In the genomic region with DNA sequence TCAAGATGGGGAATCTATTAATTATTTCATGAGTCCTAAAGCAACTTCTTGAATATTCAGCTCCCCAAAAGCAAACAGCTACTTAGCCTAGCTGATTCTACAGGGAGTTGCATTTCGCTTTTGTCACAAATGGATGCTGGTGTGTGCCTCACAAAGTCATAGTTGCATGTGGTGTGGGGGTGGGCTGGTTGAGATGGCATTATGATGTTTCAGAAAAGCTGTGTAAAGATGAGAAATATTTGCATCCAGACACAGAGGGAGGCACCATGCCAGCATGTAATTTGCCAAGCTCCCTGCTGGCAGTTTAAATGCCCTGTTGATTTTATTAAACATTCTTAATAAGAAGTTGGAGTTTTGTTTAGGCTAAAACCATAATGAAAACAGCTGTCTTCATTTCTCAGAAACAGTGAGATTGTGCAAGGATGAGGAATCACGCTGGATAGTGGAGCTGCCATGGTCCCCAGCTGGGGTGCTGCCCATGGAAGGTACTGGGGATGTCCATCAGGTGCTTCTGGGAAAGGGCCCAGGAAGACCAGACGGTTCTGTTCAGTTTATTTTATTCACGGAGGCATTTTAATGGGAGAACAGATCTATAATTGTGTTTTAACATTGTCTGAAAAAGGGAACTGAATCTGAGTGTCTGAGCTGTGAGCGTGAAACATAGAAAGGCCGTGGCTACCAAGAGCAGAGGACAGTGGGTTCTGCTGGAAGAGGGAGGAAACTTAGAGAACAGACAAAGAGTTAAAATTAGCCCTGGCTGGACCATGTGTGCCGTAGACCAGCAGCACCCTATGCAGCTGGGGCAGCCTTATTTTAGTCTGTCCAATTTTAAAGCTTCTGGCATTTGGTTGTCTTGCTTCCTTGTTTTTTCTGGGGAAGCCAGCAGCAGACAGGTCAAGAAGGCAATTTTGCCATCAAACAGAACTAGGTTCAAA, we compare ENCODE assay signal across 9 cellular contexts.
A peak's percentile ranks its signal among the peaks of the same experiment; 100 is the strongest.
DNase-seq lines count a peak whose midpoint lies in the region; ATAC-seq and TF ChIP-seq lines count a peak whose summit lies in the region.
"Had no signal": no experiment of that assay in that cellular context is flagged by ENCODE, and none has a peak within 500 bp of the region (broad histone marks: within the 10 kb centered on the region; RNA-seq: fewer than 3 reads in every experiment).

No MANE protein-coding gene starts in this region.

- peak overlapping the region; percentile 29 for H3K27ac Mint-ChIP-seq in osteocyte (ENCODE audit: unreplicated experiment)

- H3K36me3 ChIP-seq in SK-N-MC (ENCODE audit: insufficient read depth, low read length): no peaks in the 10 kb centered on the region
- H3K36me3 ChIP-seq: right lobe of liver had no signal

- DNase-seq in SK-N-MC (ENCODE audit: low read depth, low spot score) (no peak), osteocyte (ENCODE audit: extremely low spot score, unreplicated experiment) (peak; percentile 42), dermis blood vessel endothelial cell (no peak), occipital lobe (lab: John Stamatoyannopoulos, UW) (no peak), NCI-H2227 (lab: John Stamatoyannopoulos, UW; ENCODE audit: unreplicated experiment) (no peak)
- DNase-seq in activated CD4-positive, alpha-beta T cell treated with anti-CD3 and anti-CD28 coated beads for 48 hours: no peak
- DNase-seq: right lobe of liver had no signal

- no peaks in the 10 kb centered on the region for H3K9me3 ChIP-seq in SK-N-MC (ENCODE audit: low read depth, low read length)
- H3K9me3 ChIP-seq: right lobe of liver had no signal

- peak overlapping the region; percentile 1; the same call in 1 of the 2 replicates for H3K4me3 ChIP-seq in SK-N-MC
- H3K4me3 ChIP-seq: right lobe of liver had no signal

- no peak overlapping the region for H3K4me3 Mint-ChIP-seq in osteocyte (ENCODE audit: unreplicated experiment)

- H3K27ac ChIP-seq in SK-N-MC: no peak overlapping the region; the same call in 1 of the 2 replicates
- H3K27ac ChIP-seq: right lobe of liver had no signal

- H3K27me3 Mint-ChIP-seq in osteocyte (ENCODE audit: unreplicated experiment): peaks cover 23% of the 10 kb centered on the region

- H3K4me1 Mint-ChIP-seq in osteocyte (ENCODE audit: unreplicated experiment): no peaks in the 10 kb centered on the region

- no peaks in the 10 kb centered on the region for H3K9me3 Mint-ChIP-seq in osteocyte (ENCODE audit: unreplicated experiment)

- no peaks in the 10 kb centered on the region for H3K36me3 Mint-ChIP-seq in osteocyte (ENCODE audit: unreplicated experiment)

- TF ChIP-seq CTCF in osteocyte (IDR thresholded peaks at IDR 0.05): no peak

- H3K9ac ChIP-seq in SK-N-MC (ENCODE audit: insufficient read length): no peak overlapping the region

- peak; percentile 79 for ATAC-seq in GM18858 (IDR thresholded peaks at IDR 0.05; ENCODE audit: unreplicated experiment)
- ATAC-seq in HG02870 (IDR thresholded peaks at IDR 0.05; ENCODE audit: unreplicated experiment): peak; percentile 85
